In genomic region chr12:63319386-63319785, GRCh38 we compare ENCODE assay signal across 10 cellular contexts.
DNase-seq lines count a peak whose midpoint lies in the region; ATAC-seq and TF ChIP-seq lines count a peak whose summit lies in the region.
"Had no signal": no experiment of that assay in that cellular context is flagged by ENCODE, and none has a peak within 500 bp of the region (broad histone marks: within the 10 kb centered on the region; RNA-seq: fewer than 3 reads in every experiment).

No MANE protein-coding gene starts in this region.

- H3K27me3 Mint-ChIP-seq in naive thymus-derived CD4-positive, alpha-beta T cell, result no peaks in the 10 kb centered on the region
- no peaks in the 10 kb centered on the region for H3K27me3 Mint-ChIP-seq in natural killer cell treated with Interleukin-12 subunit alpha and Interleukin-12 subunit beta and Interleukin-15 and Interleukin-18, amount 100 ng/mL, for 72 hours
- H3K27me3 Mint-ChIP-seq: memory B cell had no signal

- H3K9me3 ChIP-seq in GM23248 (ENCODE audit: low read depth), result no peaks in the 10 kb centered on the region
- no peaks in the 10 kb centered on the region for H3K9me3 ChIP-seq in naive thymus-derived CD4-positive, alpha-beta T cell (ENCODE audit: control insufficient read depth in 2 of 3, low read length in 3 of 3)

- CTCF ChIA-PET in naive thymus-derived CD4-positive, alpha-beta T cell (lab: Charles Lee), result no interaction called here

- no peaks in the 10 kb centered on the region for H3K36me3 ChIP-seq in GM23248 (ENCODE audit: low read depth)
- no peaks in the 10 kb centered on the region for H3K36me3 ChIP-seq in naive thymus-derived CD4-positive, alpha-beta T cell (ENCODE audit: control insufficient read depth in 2 of 3, insufficient read depth in 3 of 3, low read length in 3 of 3)

- H2AFZ ChIP-seq in GM23248, result no peak overlapping the region

- no peak overlapping the region for H3K27ac Mint-ChIP-seq in naive thymus-derived CD4-positive, alpha-beta T cell
- H3K27ac Mint-ChIP-seq in natural killer cell treated with Interleukin-12 subunit alpha and Interleukin-12 subunit beta and Interleukin-15 and Interleukin-18, amount 100 ng/mL, for 72 hours, result no peak overlapping the region
- H3K27ac Mint-ChIP-seq: memory B cell had no signal

- intact Hi-C loops in naive thymus-derived CD4-positive, alpha-beta T cell (cut with micrococcal nuclease), result no loop called here

- POLR2A ChIA-PET in naive thymus-derived CD4-positive, alpha-beta T cell (lab: Charles Lee), result no interaction called here

- no peak overlapping the region for H3K4me3 ChIP-seq in GM12865 (ENCODE audit: low read depth, low read length)
- H3K4me3 ChIP-seq in GM23248, result no peak overlapping the region
- no peak overlapping the region for H3K4me3 ChIP-seq in naive thymus-derived CD4-positive, alpha-beta T cell (ENCODE audit: low read length)

- no peaks in the 10 kb centered on the region for H3K36me3 Mint-ChIP-seq in naive thymus-derived CD4-positive, alpha-beta T cell
- no peaks in the 10 kb centered on the region for H3K36me3 Mint-ChIP-seq in natural killer cell treated with Interleukin-12 subunit alpha and Interleukin-12 subunit beta and Interleukin-15 and Interleukin-18, amount 100 ng/mL, for 72 hours
- H3K36me3 Mint-ChIP-seq: memory B cell had no signal

- H3K27ac ChIP-seq in GM23248, result no peak overlapping the region
- H3K27ac ChIP-seq in naive thymus-derived CD4-positive, alpha-beta T cell (ENCODE audit: low read depth, low read length), result no peak overlapping the region

- ATAC-seq in naive thymus-derived CD4-positive, alpha-beta T cell, result no peak
- no peak for ATAC-seq in natural killer cell treated with Interleukin-12 subunit alpha and Interleukin-12 subunit beta and Interleukin-15 and Interleukin-18, amount 100 ng/mL, for 72 hours

- in situ Hi-C loops in GM23248 (cut with MboI), result no loop called here

- no peaks in the 10 kb centered on the region for H4K20me1 ChIP-seq in GM23248 (ENCODE audit: insufficient read depth)

- peaks cover 0 to 2% (median 0%) of the 10 kb centered on the region in 11 donors for H3K9me3 Mint-ChIP-seq in naive thymus-derived CD4-positive, alpha-beta T cell
- no peaks in the 10 kb centered on the region for H3K9me3 Mint-ChIP-seq in natural killer cell treated with Interleukin-12 subunit alpha and Interleukin-12 subunit beta and Interleukin-15 and Interleukin-18, amount 100 ng/mL, for 72 hours
- H3K9me3 Mint-ChIP-seq: memory B cell had no signal

- peak; percentile 8 for DNase-seq in GM12865 (ENCODE audit: low read depth)
- DNase-seq in GM23248, result peak; percentile 6
- DNase-seq in LoVo (ENCODE audit: low spot score), result peak; percentile 15
- DNase-seq in glomerular visceral epithelial cell (ENCODE audit: extremely low spot score), result peak; percentile 49
- no peak for DNase-seq in T-helper 9 cell
- DNase-seq in naive thymus-derived CD4-positive, alpha-beta T cell, result no peak
- no peak for DNase-seq in NCI-H2029 treated with DMSO at 0.1 percent for 48 hours (lab: John Stamatoyannopoulos, UW)
- no peak for DNase-seq in natural killer cell treated with Interleukin-12 subunit alpha and Interleukin-12 subunit beta and Interleukin-15 and Interleukin-18, amount 100 ng/mL, for 72 hours (ENCODE audit: low spot score)
- DNase-seq: activated CD4-positive, alpha-beta T cell treated with anti-CD3 and anti-CD28 coated beads for 1 hour had no signal

- H3K27me3 ChIP-seq in GM23248 (replicated peaks; ENCODE audit: insufficient read depth), result no peaks in the 10 kb centered on the region
- H3K27me3 ChIP-seq in naive thymus-derived CD4-positive, alpha-beta T cell (ENCODE audit: control insufficient read depth in 2 of 2, insufficient read depth in 2 of 2, low read length in 2 of 2), result no peaks in the 10 kb centered on the region

- H3K4me1 ChIP-seq in GM23248 (ENCODE audit: insufficient read depth), result no peaks in the 10 kb centered on the region
- no peaks in the 10 kb centered on the region for H3K4me1 ChIP-seq in naive thymus-derived CD4-positive, alpha-beta T cell (ENCODE audit: control insufficient read depth in 2 of 2, insufficient read depth in 2 of 2, low read length in 2 of 2)

- no peak overlapping the region for H3K4me2 ChIP-seq in GM23248 (ENCODE audit: unreplicated experiment)

- H3K9ac ChIP-seq in GM23248, result no peak overlapping the region

- no peaks in the 10 kb centered on the region for H3F3A ChIP-seq in GM23248 (ENCODE audit: insufficient read depth)

- H3K4me1 Mint-ChIP-seq in naive thymus-derived CD4-positive, alpha-beta T cell, result peaks cover 0 to 10% (median 0%) of the 10 kb centered on the region in 7 donors
- H3K4me1 Mint-ChIP-seq in natural killer cell treated with Interleukin-12 subunit alpha and Interleukin-12 subunit beta and Interleukin-15 and Interleukin-18, amount 100 ng/mL, for 72 hours (ENCODE audit: low read depth in 2 of 2), result no peaks in the 10 kb centered on the region
- H3K4me1 Mint-ChIP-seq: memory B cell had no signal

- no peaks in the 10 kb centered on the region for H3K9me2 ChIP-seq in GM23248 (ENCODE audit: insufficient read depth)

- no peaks in the 10 kb centered on the region for H3K79me2 ChIP-seq in GM23248 (ENCODE audit: insufficient read depth)

- no peak overlapping the region for H3K4me3 Mint-ChIP-seq in naive thymus-derived CD4-positive, alpha-beta T cell
- H3K4me3 Mint-ChIP-seq in natural killer cell treated with Interleukin-12 subunit alpha and Interleukin-12 subunit beta and Interleukin-15 and Interleukin-18, amount 100 ng/mL, for 72 hours, result no peak overlapping the region
- H3K4me3 Mint-ChIP-seq: memory B cell had no signal

- no peak for TF ChIP-seq CTCF in GM12865 (IDR thresholded peaks at IDR 0.05; ENCODE audit: insufficient read depth, low read depth, low read length, missing control alignments)

Comparison
In these comparisons a context has a peak if more than half of its experiments do, and no peak if none do; other contexts are left out.
1. DNase-seq: peak in GM12865 (single experiment), GM23248 (single experiment), LoVo (single experiment) and glomerular visceral epithelial cell (single experiment); none in T-helper 9 cell (single experiment), naive thymus-derived CD4-positive, alpha-beta T cell (0 of 9), NCI-H2029 treated with DMSO at 0.1 percent for 48 hours (single experiment) and natural killer cell treated with Interleukin-12 subunit alpha and Interleukin-12 subunit beta and Interleukin-15 and Interleukin-18, amount 100 ng/mL, for 72 hours (single experiment).